ENCODE assay signal across 14 cellular contexts in the genomic region with DNA sequence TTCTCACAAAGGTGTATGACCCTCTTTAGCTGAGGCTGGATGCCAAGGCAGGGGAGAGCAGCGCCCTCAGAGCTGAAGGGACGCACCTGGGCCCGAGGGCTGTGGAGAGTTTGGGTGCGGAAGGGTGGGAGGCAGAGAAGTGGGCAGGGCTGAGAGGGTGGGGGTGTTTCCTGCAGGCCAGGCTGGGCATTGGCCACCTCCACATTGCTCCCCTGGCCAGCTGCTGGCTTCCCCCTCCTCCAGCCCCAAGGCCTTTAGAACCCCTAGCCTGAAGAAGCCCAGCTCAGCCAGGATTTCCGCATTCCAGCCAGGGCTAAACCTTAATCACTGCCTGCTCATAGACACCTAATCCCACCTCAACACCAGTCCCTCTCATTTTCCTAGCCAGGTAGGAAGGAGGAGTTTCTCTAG. TPM values are rescaled to one million over a fixed set of nuclear protein-coding genes. Genes with fewer than 3 reads are reported as not detected.
DNase-seq lines count a peak whose midpoint lies in the region; ATAC-seq and TF ChIP-seq lines count a peak whose summit lies in the region.
"Had no signal": no experiment of that assay in that cellular context is flagged by ENCODE, and none has a peak within 500 bp of the region (broad histone marks: within the 10 kb centered on the region; RNA-seq: fewer than 3 reads in every experiment).

No MANE protein-coding gene starts in this region.

- peaks cover 36% of the 10 kb centered on the region for H3K36me3 Mint-ChIP-seq in nephron progenitor cell (ENCODE audit: low read depth)

- peak overlapping the region; percentile 36 for H3K27ac Mint-ChIP-seq in nephron progenitor cell
- H3K27ac Mint-ChIP-seq: activated CD8-positive, alpha-beta T cell treated with anti-CD3 and anti-CD28 coated beads, Interleukin-2, amount 10 ng/mL, durations not matched to agents 7 days and 5 days had no signal

- BruUV-seq in mammary epithelial cell (replicated peaks; lab: Mats Ljungman, UMichigan) = no TSS peak

- H3K4me3 Mint-ChIP-seq in nephron progenitor cell = no peak overlapping the region
- H3K4me3 Mint-ChIP-seq: activated CD8-positive, alpha-beta T cell treated with anti-CD3 and anti-CD28 coated beads, Interleukin-2, amount 10 ng/mL, durations not matched to agents 7 days and 5 days had no signal

- TF ChIP-seq EP300 in gastroesophageal sphincter (IDR thresholded peaks at IDR 0.05) = no peak

- no peak for DNase-seq in breast epithelium (ENCODE audit: low spot score in 2 of 2)
- no peak for DNase-seq in mammary epithelial cell
- no peak for DNase-seq in nephron progenitor cell
- DNase-seq in aorta = peak; percentile 42 to 43
- no peak for DNase-seq in stimulated activated CD4-positive, alpha-beta T cell treated with anti-CD3 and anti-CD28 coated beads, Interleukin-12 subunit alpha, Interleukin-12 subunit beta, amount 100 ng/mL, for 4 hours
- DNase-seq in NCI-H1694 (lab: John Stamatoyannopoulos, UW) = no peak
- DNase-seq: activated CD8-positive, alpha-beta T cell treated with anti-CD3 and anti-CD28 coated beads, Interleukin-2, amount 10 ng/mL, durations not matched to agents 7 days and 5 days; GOT3; NCI-H226; PC-3; T1000 had no signal

- no peaks in the 10 kb centered on the region for H3K9me3 Mint-ChIP-seq in nephron progenitor cell

- TF ChIP-seq POLR2A in breast epithelium (IDR thresholded peaks at IDR 0.05) = no peak
- TF ChIP-seq POLR2A in gastroesophageal sphincter (IDR thresholded peaks at IDR 0.05) = no peak

- dilution Hi-C loops in mammary epithelial cell (cut with HindIII; ENCODE audit: low sequenced_read_pairs) = no loop called here

- in situ Hi-C loops in mammary epithelial cell (cut with MboI; ENCODE audit: low sequenced_read_pairs in 2 of 2) = no loop called here

- H3K9ac ChIP-seq in mammary epithelial cell (ENCODE audit: insufficient read depth, low read length) = no peak overlapping the region

- TF ChIP-seq CTCF in breast epithelium (IDR thresholded peaks at IDR 0.05) (no peak), mammary epithelial cell (conservative IDR thresholded peaks at IDR 0.05 in 1 of 2, IDR thresholded peaks at IDR 0.05 in 1 of 2; ENCODE audit: extremely low read depth in 1 of 2, insufficient read depth in 1 of 2, low read depth in 1 of 2, low read length in 2 of 2) (no peak), gastroesophageal sphincter (IDR thresholded peaks at IDR 0.05) (no peak), nephron progenitor cell (IDR thresholded peaks at IDR 0.05) (no peak)

- no peaks in the 10 kb centered on the region for H3K27me3 ChIP-seq in breast epithelium
- no peaks in the 10 kb centered on the region for H3K27me3 ChIP-seq in mammary epithelial cell (ENCODE audit: insufficient read depth, low read length)
- no peaks in the 10 kb centered on the region for H3K27me3 ChIP-seq in gastroesophageal sphincter
- H3K27me3 ChIP-seq in aorta (ENCODE audit: control insufficient read depth in 1 of 2, insufficient read depth in 2 of 2, low read length in 1 of 2) = no peaks in the 10 kb centered on the region
- H3K27me3 ChIP-seq: transverse colon had no signal

- no peak overlapping the region for H2AFZ ChIP-seq in mammary epithelial cell (ENCODE audit: low read depth, low read length)

- 90% methylated on average over 2 of the region's 5 CpGs for WGBS in mammary epithelial cell (ENCODE audit: low coverage, missing lambda C conversion rate)
- WGBS in gastroesophageal sphincter (ENCODE audit: low coverage in 1 of 2), 2 donors = 83 to 100% methylated on average over 1 to 2 of the region's 5 CpGs
- 95 to 96% methylated on average over 5 of the region's 5 CpGs for WGBS in aorta, 2 donors

- no peak for ATAC-seq in gastroesophageal sphincter
- no peak for ATAC-seq in aorta (ENCODE audit: low FRiP score)
- ATAC-seq in HG03039 (IDR thresholded peaks at IDR 0.05; ENCODE audit: unreplicated experiment) = no peak
- ATAC-seq: activated CD8-positive, alpha-beta T cell treated with anti-CD3 and anti-CD28 coated beads, Interleukin-2, amount 10 ng/mL, durations not matched to agents 7 days and 5 days; PC-3 had no signal

- H3K36me3 ChIP-seq in breast epithelium (no peaks in the 10 kb centered on the region), mammary epithelial cell (ENCODE audit: insufficient read depth, low read length) (no peaks in the 10 kb centered on the region), gastroesophageal sphincter (peaks cover 0 to 67% of the 10 kb centered on the region in 2 donors), aorta (ENCODE audit: control insufficient read depth in 1 of 2, insufficient read depth in 2 of 2, low read length in 1 of 2) (no peaks in the 10 kb centered on the region)
- H3K36me3 ChIP-seq: transverse colon had no signal

- H4K20me1 ChIP-seq in mammary epithelial cell (ENCODE audit: insufficient read depth, low read length) = no peaks in the 10 kb centered on the region

- H3K4me3 ChIP-seq in breast epithelium = no peak overlapping the region
- no peak overlapping the region for H3K4me3 ChIP-seq in mammary epithelial cell (replicated peaks in 1 of 3; ENCODE audit: insufficient read depth in 1 of 3, low read depth in 2 of 3, low read length in 3 of 3)
- no peak overlapping the region for H3K4me3 ChIP-seq in gastroesophageal sphincter
- H3K4me3 ChIP-seq in aorta (ENCODE audit: low read length in 2 of 2) = no peak overlapping the region
- H3K4me3 ChIP-seq: transverse colon had no signal

- H3K4me1 Mint-ChIP-seq in nephron progenitor cell = peaks cover 39% of the 10 kb centered on the region

- H3K79me2 ChIP-seq in mammary epithelial cell (ENCODE audit: insufficient read depth, low read length) = peaks cover 1% of the 10 kb centered on the region

- intact Hi-C loops in breast epithelium (cut with DNase I; ENCODE audit: low total_unique reads) (no loop called here), mammary epithelial cell (cut with micrococcal nuclease) (no loop called here), aorta (cut with DNase I) (loop anchor here (5.0 kb wide), 2 partner anchors 39 to 54 kb away; no protein-coding TSS in a partner anchor)

- peak overlapping the region; percentile 75 to 79 for H3K27ac ChIP-seq in breast epithelium
- H3K27ac ChIP-seq in mammary epithelial cell (ENCODE audit: insufficient read depth, low read depth, low read length) = no peak overlapping the region
- peak overlapping the region in 3 of 4 donors; percentile 39 to 73 (median 61) for H3K27ac ChIP-seq in gastroesophageal sphincter
- H3K27ac ChIP-seq in aorta (ENCODE audit: low read depth in 1 of 2, low read length in 2 of 2) = no peak overlapping the region

- H3K27me3 Mint-ChIP-seq in nephron progenitor cell (ENCODE audit: low read depth, poor library complexity) = no peaks in the 10 kb centered on the region

- no peak overlapping the region for H3K4me2 ChIP-seq in mammary epithelial cell (ENCODE audit: insufficient read depth, low read depth, low read length)

- peaks cover 3 to 12% of the 10 kb centered on the region in 2 donors for H3K4me1 ChIP-seq in breast epithelium
- H3K4me1 ChIP-seq in mammary epithelial cell (ENCODE audit: insufficient read depth, low read length) = peaks cover 7% of the 10 kb centered on the region
- peaks cover 5 to 52% (median 21%) of the 10 kb centered on the region in 3 donors for H3K4me1 ChIP-seq in gastroesophageal sphincter
- H3K4me1 ChIP-seq in aorta (ENCODE audit: control insufficient read depth in 1 of 2, insufficient read depth in 2 of 2, low read length in 2 of 2) = no peaks in the 10 kb centered on the region
- H3K4me1 ChIP-seq: transverse colon had no signal

- no peaks in the 10 kb centered on the region for H3K9me3 ChIP-seq in breast epithelium
- no peaks in the 10 kb centered on the region for H3K9me3 ChIP-seq in mammary epithelial cell (replicated peaks; ENCODE audit: insufficient read depth, low read length)
- no peaks in the 10 kb centered on the region for H3K9me3 ChIP-seq in gastroesophageal sphincter
- H3K9me3 ChIP-seq in aorta (ENCODE audit: control insufficient read depth, low read length) = no peaks in the 10 kb centered on the region
- H3K9me3 ChIP-seq: transverse colon had no signal

- CTCF ChIA-PET in mammary epithelial cell (lab: Charles Lee; ENCODE audit: low non-redundant PET) = no interaction called here

RNA-seq across cellular contexts. Expression of a gene that starts 7.5 kb away (rescaled TPM):
- total RNA-seq in breast epithelium (10 to 100 TPM; 26.5 to 35.7 (median 28.6) TPM), mammary epithelial cell (10 to 100 TPM; 36.7 to 73.0 TPM), gastroesophageal sphincter (10 to 100 TPM; 21.7 to 69.5 (median 34.7) TPM), aorta (10 to 100 TPM; 29.6 to 33.0 TPM)
- polyA plus RNA-seq in mammary epithelial cell (88.7 TPM), aorta (100 to 1,000 TPM in 1 of 2 donors, 10 to 100 TPM in 1; 46.3 to 148 TPM)
- 300 TPM for polyA minus RNA-seq in mammary epithelial cell

RNA-seq across cellular contexts. Expression of a gene that starts 10.2 kb away (rescaled TPM):
- 10 to 100 TPM in 1 of 3 donors, 1 to 10 TPM in 2; 1.3 to 14.1 (median 1.8) TPM for total RNA-seq in breast epithelium
- total RNA-seq in mammary epithelial cell = 10 to 100 TPM in 1 of 2 donors, 1 to 10 TPM in 1; 1.8 to 27.7 TPM
- 23.1 TPM for polyA plus RNA-seq in mammary epithelial cell
- 3.2 TPM for polyA minus RNA-seq in mammary epithelial cell
- total RNA-seq in gastroesophageal sphincter = 10 to 100 TPM in 2 of 4 donors, 1 to 10 TPM in 2; 1.9 to 47.5 (median 18.7) TPM
- 10 to 100 TPM in 1 of 2 donors, 1 to 10 TPM in 1; 9.1 to 14.0 TPM for total RNA-seq in aorta
- polyA plus RNA-seq in aorta = 1 to 10 TPM; 4.5 to 7.1 TPM

RNA-seq across cellular contexts. Expression of a gene that starts 31.0 kb away (rescaled TPM):
- 100 to 1,000 TPM in 1 of 3 donors, 10 to 100 TPM in 2; 47.7 to 149 (median 55.4) TPM for total RNA-seq in breast epithelium
- total RNA-seq in mammary epithelial cell = under 1 TPM in 1 of 2 donors, not detected in 1; 0.17 TPM
- 0.02 TPM for polyA plus RNA-seq in mammary epithelial cell
- polyA minus RNA-seq in mammary epithelial cell = not detected
- 100 to 1,000 TPM in 2 of 4 donors, 10 to 100 TPM in 2; 76.2 to 167 (median 95.8) TPM for total RNA-seq in gastroesophageal sphincter
- 100 to 1,000 TPM; 339 to 651 TPM for total RNA-seq in aorta
- 100 to 1,000 TPM in 1 of 2 donors, 10 to 100 TPM in 1; 54.2 to 207 TPM for polyA plus RNA-seq in aorta

Comparison
In these comparisons a context has a peak if more than half of its experiments do, and no peak if none do; other contexts are left out.
1. H3K27ac ChIP-seq: peak in breast epithelium (2 of 2) and gastroesophageal sphincter (3 of 4); none in mammary epithelial cell (single experiment) and aorta (0 of 2).
2. RNA of a gene that starts 31.0 kb away (total RNA-seq): 339 to 651 TPM in aorta, 76.2 to 167 TPM in gastroesophageal sphincter and 47.7 to 149 TPM in breast epithelium; 0.17 TPM in mammary epithelial cell; every median in the first group is over 10 times any median in the second.
3. DNase-seq: peak in aorta (2 of 2); none in breast epithelium (0 of 2), mammary epithelial cell (single experiment), nephron progenitor cell (single experiment), stimulated activated CD4-positive, alpha-beta T cell treated with anti-CD3 and anti-CD28 coated beads, Interleukin-12 subunit alpha, Interleukin-12 subunit beta, amount 100 ng/mL, for 4 hours (single experiment) and NCI-H1694 (single experiment).
4. intact Hi-C loops: an anchor here in aorta (5.0 kb wide); none called in breast epithelium and mammary epithelial cell.